In genomic region chr3:58557496-58557895, GRCh38 we compare ENCODE assay signal across 20 cellular contexts. TPM values are rescaled to one million over a fixed set of nuclear protein-coding genes. Genes with fewer than 3 reads are reported as not detected.
"Had no signal": no experiment of that assay in that cellular context is flagged by ENCODE, and none has a peak within 500 bp of the region (broad histone marks: within the 10 kb centered on the region; RNA-seq: fewer than 3 reads in every experiment).

No MANE protein-coding gene starts in this region.

- FAIRE-seq: bronchial epithelial cell, islet of Langerhans had no signal

- H3K27ac ChIP-seq: ascending aorta, epithelial cell of prostate, foreskin keratinocyte, neutrophil, spleen had no signal

- ATAC-seq: activated CD8-positive, alpha-beta T cell treated with anti-CD3 and anti-CD28 coated beads, Interleukin-2, amount 10 ng/mL, durations not matched to agents 7 days and 5 days; activated naive CD8-positive, alpha-beta T cell treated with anti-CD3 and anti-CD28 coated beads, Interleukin-2, amount 50 U/mL, for 24 hours; foreskin keratinocyte; left lobe of liver; stimulated activated naive B cell treated with anti-CD40 and anti-IgM and Interleukin-4, amounts not matched to agents 10 μg/mL and 1 μg/mL and 100 μg/mL, for 72 hours had no signal

- DNase-seq: activated CD4-positive, alpha-beta T cell treated with anti-CD3 and anti-CD28 coated beads, Interleukin-2, amount 10 ng/mL, durations not matched to agents 24 days and 14 days; activated CD8-positive, alpha-beta T cell treated with anti-CD3 and anti-CD28 coated beads, Interleukin-2, amount 10 ng/mL, durations not matched to agents 7 days and 5 days; activated naive CD4-positive, alpha-beta T cell treated with anti-CD3 and anti-CD28 coated beads, Interleukin-2, amount 10 ng/mL, durations not matched to agents 7 days and 5 days; activated naive CD8-positive, alpha-beta T cell treated with anti-CD3 and anti-CD28 coated beads, Interleukin-2, amount 50 U/mL, for 24 hours; activated T-cell treated with anti-CD3 and anti-CD28 coated beads, Interleukin-2, amount 50 U/mL, for 24 hours; dermis blood vessel endothelial cell; foreskin keratinocyte; hippocampal formation; naive B cell; spleen; stimulated activated naive B cell treated with anti-CD40 and anti-IgM and Interleukin-4, amounts not matched to agents 10 μg/mL and 1 μg/mL and 100 μg/mL, for 72 hours had no signal

RNA-seq across cellular contexts. Expression of gene FAM107A, which starts 19.7 kb away (rescaled TPM):
- total RNA-seq: activated CD4-positive, alpha-beta T cell treated with anti-CD3 and anti-CD28 coated beads, Interleukin-2, amount 10 ng/mL, durations not matched to agents 24 days and 14 days; activated CD8-positive, alpha-beta T cell treated with anti-CD3 and anti-CD28 coated beads, Interleukin-2, amount 10 ng/mL, durations not matched to agents 7 days and 5 days; bronchial epithelial cell; chondrocyte; foreskin keratinocyte; mononuclear cell; T-helper 1 cell treated with Interleukin-12 subunit alpha and Interleukin-12 subunit beta and Interleukin-4 antibody, amounts not matched to agents 30 ng/mL and 1 ng/mL, for 36 hours had no signal
- polyA plus RNA-seq: foreskin keratinocyte had no signal

RNA-seq across cellular contexts. Expression of gene ACOX2, which starts 20.5 kb away (rescaled TPM):
- total RNA-seq: activated CD4-positive, alpha-beta T cell treated with anti-CD3 and anti-CD28 coated beads, Interleukin-2, amount 10 ng/mL, durations not matched to agents 24 days and 14 days; activated CD8-positive, alpha-beta T cell treated with anti-CD3 and anti-CD28 coated beads, Interleukin-2, amount 10 ng/mL, durations not matched to agents 7 days and 5 days; T-helper 1 cell treated with Interleukin-12 subunit alpha and Interleukin-12 subunit beta and Interleukin-4 antibody, amounts not matched to agents 30 ng/mL and 1 ng/mL, for 36 hours had no signal
